ENCODE assay signal across 1 cellular context in genomic region chr14:23094666-23095195, GRCh38.
A peak's percentile ranks its signal among the peaks of the same experiment; 100 is the strongest.
TF ChIP-seq lines count a peak whose summit lies in the region.

Gene ACIN1 (minus strand): TSS chr14:23095136. CDS start chr14:23095112, 24 bp downstream.

TF ChIP-seq in GM12878, 131 proteins besides CTCF, POLR2A, EP300 and RAD21 (continues in another document):
- TF ChIP-seq SKIL (IDR thresholded peaks at IDR 0.05; ENCODE audit: low read depth, poor library complexity, severe bottlenecking): no peak
- TF ChIP-seq HDGF (IDR thresholded peaks at IDR 0.05): no peak; the same call in 1 of the 2 replicates
- 0 out of 2 replicates have a peak, but pooled peaks have one; percentile 8 for TF ChIP-seq RELB (IDR thresholded peaks at IDR 0.05; ENCODE audit: low read depth)
- TF ChIP-seq TARDBP (IDR thresholded peaks at IDR 0.05; ENCODE audit: borderline replicate concordance): no peak
- TF ChIP-seq, protein P1, sequence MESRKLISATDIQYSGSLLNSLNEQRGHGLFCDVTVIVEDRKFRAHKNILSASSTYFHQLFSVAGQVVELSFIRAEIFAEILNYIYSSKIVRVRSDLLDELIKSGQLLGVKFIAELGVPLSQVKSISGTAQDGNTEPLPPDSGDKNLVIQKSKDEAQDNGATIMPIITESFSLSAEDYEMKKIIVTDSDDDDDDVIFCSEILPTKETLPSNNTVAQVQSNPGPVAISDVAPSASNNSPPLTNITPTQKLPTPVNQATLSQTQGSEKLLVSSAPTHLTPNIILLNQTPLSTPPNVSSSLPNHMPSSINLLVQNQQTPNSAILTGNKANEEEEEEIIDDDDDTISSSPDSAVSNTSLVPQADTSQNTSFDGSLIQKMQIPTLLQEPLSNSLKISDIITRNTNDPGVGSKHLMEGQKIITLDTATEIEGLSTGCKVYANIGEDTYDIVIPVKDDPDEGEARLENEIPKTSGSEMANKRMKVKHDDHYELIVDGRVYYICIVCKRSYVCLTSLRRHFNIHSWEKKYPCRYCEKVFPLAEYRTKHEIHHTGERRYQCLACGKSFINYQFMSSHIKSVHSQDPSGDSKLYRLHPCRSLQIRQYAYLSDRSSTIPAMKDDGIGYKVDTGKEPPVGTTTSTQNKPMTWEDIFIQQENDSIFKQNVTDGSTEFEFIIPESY (IDR thresholded peaks at IDR 0.05): no peak
- no peak for TF ChIP-seq TCF12 (IDR thresholded peaks at IDR 0.05; ENCODE audit: low read depth, low read length)
- TF ChIP-seq, protein P2, sequence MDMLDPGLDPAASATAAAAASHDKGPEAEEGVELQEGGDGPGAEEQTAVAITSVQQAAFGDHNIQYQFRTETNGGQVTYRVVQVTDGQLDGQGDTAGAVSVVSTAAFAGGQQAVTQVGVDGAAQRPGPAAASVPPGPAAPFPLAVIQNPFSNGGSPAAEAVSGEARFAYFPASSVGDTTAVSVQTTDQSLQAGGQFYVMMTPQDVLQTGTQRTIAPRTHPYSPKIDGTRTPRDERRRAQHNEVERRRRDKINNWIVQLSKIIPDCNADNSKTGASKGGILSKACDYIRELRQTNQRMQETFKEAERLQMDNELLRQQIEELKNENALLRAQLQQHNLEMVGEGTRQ (IDR thresholded peaks at IDR 0.05; ENCODE audit: borderline replicate concordance, low read depth, low read length): no peak
- TF ChIP-seq, protein P3, sequence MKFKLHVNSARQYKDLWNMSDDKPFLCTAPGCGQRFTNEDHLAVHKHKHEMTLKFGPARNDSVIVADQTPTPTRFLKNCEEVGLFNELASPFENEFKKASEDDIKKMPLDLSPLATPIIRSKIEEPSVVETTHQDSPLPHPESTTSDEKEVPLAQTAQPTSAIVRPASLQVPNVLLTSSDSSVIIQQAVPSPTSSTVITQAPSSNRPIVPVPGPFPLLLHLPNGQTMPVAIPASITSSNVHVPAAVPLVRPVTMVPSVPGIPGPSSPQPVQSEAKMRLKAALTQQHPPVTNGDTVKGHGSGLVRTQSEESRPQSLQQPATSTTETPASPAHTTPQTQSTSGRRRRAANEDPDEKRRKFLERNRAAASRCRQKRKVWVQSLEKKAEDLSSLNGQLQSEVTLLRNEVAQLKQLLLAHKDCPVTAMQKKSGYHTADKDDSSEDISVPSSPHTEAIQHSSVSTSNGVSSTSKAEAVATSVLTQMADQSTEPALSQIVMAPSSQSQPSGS (IDR thresholded peaks at IDR 0.05; ENCODE audit: low read length): no peak
- no peak for TF ChIP-seq KAT2A (conservative IDR thresholded peaks at IDR 0.05; ENCODE audit: control insufficient read depth, low read depth, low read length)
- TF ChIP-seq NFXL1 (IDR thresholded peaks at IDR 0.05; ENCODE audit: borderline replicate concordance): no peak
- TF ChIP-seq ATF7 (IDR thresholded peaks at IDR 0.05; ENCODE audit: low read depth): no peak
- TF ChIP-seq, protein P4, sequence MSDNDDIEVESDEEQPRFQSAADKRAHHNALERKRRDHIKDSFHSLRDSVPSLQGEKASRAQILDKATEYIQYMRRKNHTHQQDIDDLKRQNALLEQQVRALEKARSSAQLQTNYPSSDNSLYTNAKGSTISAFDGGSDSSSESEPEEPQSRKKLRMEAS (IDR thresholded peaks at IDR 0.05; ENCODE audit: low read depth, low read length): peak; percentile 9; the same call in 1 of the 2 replicates
- TF ChIP-seq SMC3 (IDR thresholded peaks at IDR 0.05; ENCODE audit: borderline replicate concordance, low read length): no peak
- TF ChIP-seq TCF3 (IDR thresholded peaks at IDR 0.05; ENCODE audit: borderline replicate concordance, insufficient read depth, low read depth, low read length): no peak
- TF ChIP-seq BMI1 (IDR thresholded peaks at IDR 0.05; ENCODE audit: borderline replicate concordance): no peak
- TF ChIP-seq IRF3 (IDR thresholded peaks at IDR 0.05): no peak
- no peak for TF ChIP-seq NR2C2 (IDR thresholded peaks at IDR 0.05; ENCODE audit: borderline replicate concordance, control insufficient read depth, insufficient read length, low read depth)
- TF ChIP-seq, protein P5, sequence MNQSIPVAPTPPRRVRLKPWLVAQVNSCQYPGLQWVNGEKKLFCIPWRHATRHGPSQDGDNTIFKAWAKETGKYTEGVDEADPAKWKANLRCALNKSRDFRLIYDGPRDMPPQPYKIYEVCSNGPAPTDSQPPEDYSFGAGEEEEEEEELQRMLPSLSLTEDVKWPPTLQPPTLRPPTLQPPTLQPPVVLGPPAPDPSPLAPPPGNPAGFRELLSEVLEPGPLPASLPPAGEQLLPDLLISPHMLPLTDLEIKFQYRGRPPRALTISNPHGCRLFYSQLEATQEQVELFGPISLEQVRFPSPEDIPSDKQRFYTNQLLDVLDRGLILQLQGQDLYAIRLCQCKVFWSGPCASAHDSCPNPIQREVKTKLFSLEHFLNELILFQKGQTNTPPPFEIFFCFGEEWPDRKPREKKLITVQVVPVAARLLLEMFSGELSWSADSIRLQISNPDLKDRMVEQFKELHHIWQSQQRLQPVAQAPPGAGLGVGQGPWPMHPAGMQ (IDR thresholded peaks at IDR 0.05; ENCODE audit: borderline replicate concordance): no peak
- TF ChIP-seq MEF2A (IDR thresholded peaks at IDR 0.05; ENCODE audit: insufficient read depth, low read depth, low read length): no peak
- TF ChIP-seq JUND (IDR thresholded peaks at IDR 0.05; ENCODE audit: low read depth, low read length): no peak
- TF ChIP-seq ZNF24 (IDR thresholded peaks at IDR 0.05): no peak
- TF ChIP-seq NFYA (IDR thresholded peaks at IDR 0.05; ENCODE audit: borderline replicate concordance, low read depth, low read length): no peak
- TF ChIP-seq ZBTB40 (IDR thresholded peaks at IDR 0.05; ENCODE audit: borderline replicate concordance): no peak
- peak; percentile 95 for TF ChIP-seq LARP7 (IDR thresholded peaks at IDR 0.05)
- TF ChIP-seq IKZF1 (conservative IDR thresholded peaks at IDR 0.05): peak; percentile 64
- TF ChIP-seq SMAD1 (IDR thresholded peaks at IDR 0.05; ENCODE audit: low read depth, partially characterized antibody): no peak
- TF ChIP-seq SUPT20H (IDR thresholded peaks at IDR 0.05; ENCODE audit: borderline replicate concordance, control insufficient read depth, low read depth, low read length): no peak
- TF ChIP-seq ZZZ3 (IDR thresholded peaks at IDR 0.05; ENCODE audit: control insufficient read depth, insufficient read length, low read depth): no peak
- no peak for TF ChIP-seq SIN3A (IDR thresholded peaks at IDR 0.05; ENCODE audit: low read depth, low read length)
- no peak for TF ChIP-seq PAX8 (IDR thresholded peaks at IDR 0.05)
- TF ChIP-seq, protein P6, sequence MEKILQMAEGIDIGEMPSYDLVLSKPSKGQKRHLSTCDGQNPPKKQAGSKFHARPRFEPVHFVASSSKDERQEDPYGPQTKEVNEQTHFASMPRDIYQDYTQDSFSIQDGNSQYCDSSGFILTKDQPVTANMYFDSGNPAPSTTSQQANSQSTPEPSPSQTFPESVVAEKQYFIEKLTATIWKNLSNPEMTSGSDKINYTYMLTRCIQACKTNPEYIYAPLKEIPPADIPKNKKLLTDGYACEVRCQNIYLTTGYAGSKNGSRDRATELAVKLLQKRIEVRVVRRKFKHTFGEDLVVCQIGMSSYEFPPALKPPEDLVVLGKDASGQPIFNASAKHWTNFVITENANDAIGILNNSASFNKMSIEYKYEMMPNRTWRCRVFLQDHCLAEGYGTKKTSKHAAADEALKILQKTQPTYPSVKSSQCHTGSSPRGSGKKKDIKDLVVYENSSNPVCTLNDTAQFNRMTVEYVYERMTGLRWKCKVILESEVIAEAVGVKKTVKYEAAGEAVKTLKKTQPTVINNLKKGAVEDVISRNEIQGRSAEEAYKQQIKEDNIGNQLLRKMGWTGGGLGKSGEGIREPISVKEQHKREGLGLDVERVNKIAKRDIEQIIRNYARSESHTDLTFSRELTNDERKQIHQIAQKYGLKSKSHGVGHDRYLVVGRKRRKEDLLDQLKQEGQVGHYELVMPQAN (conservative IDR thresholded peaks at IDR 0.05): peak; percentile 77
- TF ChIP-seq MYC (IDR thresholded peaks at IDR 0.05; ENCODE audit: insufficient read depth, insufficient read length, insufficient replicate concordance, low read length, severe bottlenecking): no peak
- peak; percentile 76; the same call in 1 of the 2 replicates for TF ChIP-seq ASH2L (IDR thresholded peaks at IDR 0.05; ENCODE audit: borderline replicate concordance, low read depth)
- TF ChIP-seq USF1 (IDR thresholded peaks at IDR 0.05; ENCODE audit: borderline replicate concordance, extremely low read length, insufficient read depth, low read depth, low read length): no peak
- TF ChIP-seq SUZ12 (IDR thresholded peaks at IDR 0.05; ENCODE audit: unreplicated experiment): no peak
- TF ChIP-seq PML (IDR thresholded peaks at IDR 0.05; ENCODE audit: low read length): peak; percentile 52; the same call in 1 of the 2 replicates
- TF ChIP-seq NBN (IDR thresholded peaks at IDR 0.05): no peak; the same call in none of the 2 replicates
- TF ChIP-seq, protein P7, sequence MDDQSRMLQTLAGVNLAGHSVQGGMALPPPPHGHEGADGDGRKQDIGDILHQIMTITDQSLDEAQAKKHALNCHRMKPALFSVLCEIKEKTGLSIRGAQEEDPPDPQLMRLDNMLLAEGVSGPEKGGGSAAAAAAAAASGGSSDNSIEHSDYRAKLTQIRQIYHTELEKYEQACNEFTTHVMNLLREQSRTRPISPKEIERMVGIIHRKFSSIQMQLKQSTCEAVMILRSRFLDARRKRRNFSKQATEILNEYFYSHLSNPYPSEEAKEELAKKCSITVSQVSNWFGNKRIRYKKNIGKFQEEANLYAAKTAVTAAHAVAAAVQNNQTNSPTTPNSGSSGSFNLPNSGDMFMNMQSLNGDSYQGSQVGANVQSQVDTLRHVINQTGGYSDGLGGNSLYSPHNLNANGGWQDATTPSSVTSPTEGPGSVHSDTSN (IDR thresholded peaks at IDR 0.05; ENCODE audit: insufficient replicate concordance, low read depth, low read length): no peak
- TF ChIP-seq STAT1 (conservative IDR thresholded peaks at IDR 0.05): no peak; the same call in 1 of the 2 replicates
- TF ChIP-seq ETV6 (conservative IDR thresholded peaks at IDR 0.05 in 1 of 2, IDR thresholded peaks at IDR 0.05 in 1 of 2; ENCODE audit: borderline replicate concordance in 1 of 2, low read depth in 1 of 2): no peak
- no peak for TF ChIP-seq CBFB (IDR thresholded peaks at IDR 0.05; ENCODE audit: low read depth)
